ENCODE assay signal across 8 cellular contexts in the genomic region with DNA sequence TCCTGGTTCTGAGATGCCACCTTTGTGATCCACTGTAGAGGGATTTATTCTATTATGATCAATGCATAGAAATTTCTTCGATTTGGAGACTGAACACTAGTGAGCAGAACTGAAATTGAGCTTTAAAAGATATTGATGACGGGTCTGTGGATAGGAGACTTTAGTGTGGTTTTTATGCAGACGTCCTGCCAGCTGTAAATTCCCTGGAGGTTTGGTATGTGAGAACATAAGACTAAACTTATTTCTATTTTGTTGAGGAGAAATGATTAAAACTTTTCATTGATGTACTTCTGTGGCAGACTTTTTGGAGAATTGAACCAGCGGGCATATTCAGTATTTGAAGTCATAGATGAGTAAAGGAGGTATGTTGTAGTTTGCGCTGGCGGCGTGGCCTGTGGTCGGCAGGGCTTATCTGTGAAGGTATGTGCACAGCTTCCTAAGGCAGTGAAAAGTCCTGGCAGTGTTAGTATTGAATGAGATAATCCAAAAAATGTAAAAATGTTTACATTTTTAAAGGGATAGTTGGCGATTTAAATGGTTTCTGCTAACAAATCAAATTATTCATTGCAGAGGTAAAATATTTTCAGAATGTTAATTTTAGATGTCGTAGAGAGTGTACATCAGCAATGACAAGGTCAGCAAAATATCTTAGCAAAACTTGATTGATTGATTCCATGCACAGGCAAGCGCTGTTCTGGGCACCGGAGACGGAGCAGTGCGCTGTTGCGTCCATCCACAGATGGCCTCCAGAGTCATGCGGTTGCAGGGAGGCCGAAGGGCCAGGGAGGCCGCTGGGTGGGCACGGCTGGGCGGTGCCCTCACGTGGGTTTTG. TPM values are rescaled to one million over a fixed set of nuclear protein-coding genes. Genes with fewer than 3 reads are reported as not detected.
A peak's percentile ranks its signal among the peaks of the same experiment; 100 is the strongest.
DNase-seq lines count a peak whose midpoint lies in the region; ATAC-seq and TF ChIP-seq lines count a peak whose summit lies in the region.

No MANE protein-coding gene starts in this region.

- peak overlapping the region in 2 of 5 donors; percentile 20 to 46 for H3K4me3 ChIP-seq in subcutaneous abdominal adipose tissue (ENCODE audit: low read depth in 1 of 5, low read length in 5 of 5)

- peak overlapping the region in 1 of 5 donors; percentile 46 for H3K9ac ChIP-seq in subcutaneous abdominal adipose tissue (ENCODE audit: low read length in 5 of 5)

- H3K27me3 ChIP-seq in subcutaneous abdominal adipose tissue (ENCODE audit: control insufficient read depth in 5 of 5, insufficient read depth in 4 of 5, low read length in 5 of 5), result no peaks in the 10 kb centered on the region

- TF ChIP-seq CTCF in GM13977 (IDR thresholded peaks at IDR 0.05; ENCODE audit: extremely low read depth, insufficient read depth, missing control alignments), result no peak

- H3K4me1 Mint-ChIP-seq in activated T-cell treated with anti-CD3 and anti-CD28 coated beads, Interleukin-2, amount 50 U/mL, for 72 hours (ENCODE audit: low read depth), result peaks cover 97% of the 10 kb centered on the region
- peaks cover 37 to 80% of the 10 kb centered on the region in 2 donors for H3K4me1 Mint-ChIP-seq in immature natural killer cell

- H3K36me3 Mint-ChIP-seq in activated T-cell treated with anti-CD3 and anti-CD28 coated beads, Interleukin-2, amount 50 U/mL, for 72 hours (ENCODE audit: insufficient read depth in 2 of 2), result peaks cover 9 to 13% of the 10 kb centered on the region in 2 donors
- peaks cover 0 to 7% (median 0%) of the 10 kb centered on the region in 3 donors for H3K36me3 Mint-ChIP-seq in immature natural killer cell

- in situ Hi-C loops in GM13977 (cut with MboI; ENCODE audit: low pct_unique_long_range_greater_than_20kb, low sequenced_read_pairs, unreplicated experiment), result loop anchor here (25.0 kb wide), 1 partner anchor 96 kb away; a partner anchor contains a TSS

- H3K9me3 Mint-ChIP-seq in activated T-cell treated with anti-CD3 and anti-CD28 coated beads, Interleukin-2, amount 50 U/mL, for 72 hours, result no peaks in the 10 kb centered on the region
- no peaks in the 10 kb centered on the region for H3K9me3 Mint-ChIP-seq in immature natural killer cell

- H3K36me3 ChIP-seq in subcutaneous abdominal adipose tissue (ENCODE audit: control insufficient read depth in 5 of 5, insufficient read depth in 5 of 5, low read length in 5 of 5), result peaks cover 3 to 16% (median 11%) of the 10 kb centered on the region in 5 donors

- H3K27me3 Mint-ChIP-seq in activated T-cell treated with anti-CD3 and anti-CD28 coated beads, Interleukin-2, amount 50 U/mL, for 72 hours (ENCODE audit: low read depth), result no peaks in the 10 kb centered on the region
- peaks cover 0 to 3% (median 0%) of the 10 kb centered on the region in 3 donors for H3K27me3 Mint-ChIP-seq in immature natural killer cell (ENCODE audit: low read depth in 3 of 3)

- no peak for DNase-seq in activated T-cell treated with anti-CD3 and anti-CD28 coated beads, Interleukin-2, amount 50 U/mL, for 72 hours
- no peak for DNase-seq in activated T-cell treated with anti-CD3 and anti-CD28 coated beads, Interleukin-2, amount 50 U/mL, for 48 hours
- DNase-seq in amniotic epithelial cell (ENCODE audit: low read depth), result peak; percentile 81
- DNase-seq in immature natural killer cell, result no peak
- no peak for DNase-seq in NCI-H748 (lab: John Stamatoyannopoulos, UW; ENCODE audit: unreplicated experiment)
- no peak for DNase-seq in NCI-H1105 treated with DMSO at 0.1 percent for 48 hours (lab: John Stamatoyannopoulos, UW)
- DNase-seq in GM13977 (ENCODE audit: low spot score), result no peak

- peaks cover 5 to 69% (median 64%) of the 10 kb centered on the region in 5 donors for H3K4me1 ChIP-seq in subcutaneous abdominal adipose tissue (ENCODE audit: control insufficient read depth in 5 of 5, insufficient read depth in 5 of 5, low read length in 5 of 5)

- peak overlapping the region; percentile 94 for H3K27ac Mint-ChIP-seq in activated T-cell treated with anti-CD3 and anti-CD28 coated beads, Interleukin-2, amount 50 U/mL, for 72 hours
- peak overlapping the region in 4 of 6 donors; percentile 6 to 62 (median 45) for H3K27ac Mint-ChIP-seq in immature natural killer cell

- peak overlapping the region; percentile 6 to 73 for H3K4me3 Mint-ChIP-seq in activated T-cell treated with anti-CD3 and anti-CD28 coated beads, Interleukin-2, amount 50 U/mL, for 72 hours
- no peak overlapping the region for H3K4me3 Mint-ChIP-seq in immature natural killer cell

- no peak for ATAC-seq in activated T-cell treated with anti-CD3 and anti-CD28 coated beads, Interleukin-2, amount 50 U/mL, for 72 hours (replicated peaks in 1 of 2)

- peak overlapping the region; percentile 83 for H3K27ac ChIP-seq in subcutaneous abdominal adipose tissue (ENCODE audit: low read depth, low read length)

- H3K9me3 ChIP-seq in subcutaneous abdominal adipose tissue (ENCODE audit: control insufficient read depth in 5 of 5, low read length in 5 of 5), result no peaks in the 10 kb centered on the region

RNA-seq across cellular contexts. Expression of a gene that starts 20.4 kb away (rescaled TPM):
- total RNA-seq in activated T-cell treated with anti-CD3 and anti-CD28 coated beads, Interleukin-2, amount 50 U/mL, for 72 hours, result 10 to 100 TPM; 45.0 to 49.8 TPM
- polyA plus RNA-seq in immature natural killer cell, result 1 to 10 TPM in 1 of 3 donors, under 1 TPM in 2; 0.05 to 1.6 (median 0.84) TPM

Comparison
In these comparisons a context has a peak if more than half of its experiments do, and no peak if none do; other contexts are left out.
1. H3K4me3 Mint-ChIP-seq: peak in activated T-cell treated with anti-CD3 and anti-CD28 coated beads, Interleukin-2, amount 50 U/mL, for 72 hours (2 of 2); none in immature natural killer cell (0 of 5).